8 cellular contexts compared by ENCODE assay signal in the genomic region with DNA sequence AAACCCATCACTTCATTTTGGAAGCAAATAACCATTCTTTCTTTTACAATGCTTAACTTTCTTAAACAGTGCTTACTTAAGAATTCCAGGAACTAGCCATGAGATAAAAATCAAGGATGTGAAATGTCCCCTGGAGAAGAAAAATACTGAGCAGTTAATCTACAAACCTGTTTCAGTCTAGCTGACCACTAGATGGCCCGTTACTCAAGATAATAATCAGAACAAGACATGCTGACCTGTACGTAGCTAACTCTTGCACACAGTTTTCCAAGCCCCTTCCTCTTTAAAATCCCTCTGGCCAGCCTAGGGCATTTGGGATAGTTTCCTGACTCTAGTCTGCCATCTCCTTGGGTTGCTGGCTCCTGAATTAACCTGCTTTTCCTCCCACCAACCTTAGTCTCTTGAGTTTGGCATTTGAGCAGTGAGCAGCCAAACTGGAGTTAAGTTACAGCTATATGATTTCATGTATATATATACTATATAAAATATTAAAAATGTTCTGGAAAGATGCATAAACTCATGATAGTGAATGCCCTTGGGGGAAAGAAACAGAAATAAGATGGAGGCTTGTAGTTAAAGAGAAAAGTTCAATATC. TPM values are rescaled to one million over a fixed set of nuclear protein-coding genes. Genes with fewer than 3 reads are reported as not detected.
A peak's percentile ranks its signal among the peaks of the same experiment; 100 is the strongest.
DNase-seq lines count a peak whose midpoint lies in the region; ATAC-seq lines count a peak whose summit lies in the region.

No MANE protein-coding gene starts in this region.

- peak; percentile 51 for DNase-seq in AG20443 (ENCODE audit: low spot score)
- DNase-seq in H4 (ENCODE audit: low spot score), result peak; percentile 42
- DNase-seq in NCI-H526 treated with DMSO at 0.1 percent for 48 hours (lab: John Stamatoyannopoulos, UW), result peak; percentile 3
- peak; percentile 17 for DNase-seq in cerebellum (ENCODE audit: low spot score)
- peak; percentile 12 for DNase-seq in mucosa of gallbladder (ENCODE audit: low spot score)
- DNase-seq in COLO668 (lab: John Stamatoyannopoulos, UW; ENCODE audit: unreplicated experiment), result no peak

- ATAC-seq in HG02623 (IDR thresholded peaks at IDR 0.05; ENCODE audit: unreplicated experiment) (no peak), HG03378 (IDR thresholded peaks at IDR 0.05; ENCODE audit: unreplicated experiment) (no peak)

RNA-seq across cellular contexts. Expression of gene TRAF1, which starts 59.3 kb away (rescaled TPM):
- total RNA-seq in H4 (2014; rRNA removed; shearing (Covaris generic)), result 0.21 TPM in 2 replicates
- total RNA-seq in cerebellum (3.6 TPM), mucosa of gallbladder (7.9 TPM)
